Comparison of ENCODE assay signal across 2 cellular contexts in the genomic region with DNA sequence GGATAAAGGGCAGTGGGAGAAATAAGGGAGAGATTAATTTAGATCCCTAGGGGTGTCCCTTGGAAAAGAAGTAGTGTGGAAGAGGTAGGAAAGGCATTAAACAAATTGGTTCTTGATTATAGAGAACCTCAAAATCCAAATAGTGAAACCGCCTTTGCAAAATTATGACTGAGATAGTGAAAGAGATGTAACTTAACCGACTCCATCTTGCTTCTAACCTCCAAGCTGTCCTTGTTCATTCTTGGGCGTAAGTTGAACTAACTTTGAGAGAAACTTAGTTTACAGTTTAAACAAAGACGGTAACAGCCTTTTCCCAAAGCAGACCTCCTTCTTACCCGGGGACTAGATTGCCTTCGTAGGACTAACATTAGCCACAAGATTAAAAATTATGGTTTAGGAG.
TF ChIP-seq lines count a peak whose summit lies in the region.

No MANE protein-coding gene starts in this region.

TF ChIP-seq in GM23338, 12 proteins besides CTCF, POLR2A, EP300 and RAD21 (continued from another document):
- TF ChIP-seq ZNF114 (CRISPR knock-in tag; IDR thresholded peaks at IDR 0.05): no peak
- no peak for TF ChIP-seq CREB1 (CRISPR knock-in tag; IDR thresholded peaks at IDR 0.05; ENCODE audit: low read depth)
TF ChIP-seq in GM23338: peak in this region for 0.

TF ChIP-seq in K562, 482 proteins besides CTCF, POLR2A, EP300 and RAD21 (continued from another document):
- 0 out of 2 replicates have a peak, but pooled peaks have one; percentile 52 for TF ChIP-seq IRF9 (tag; IDR thresholded peaks at IDR 0.05)
- peak; percentile 64 for TF ChIP-seq PTRF (tag; IDR thresholded peaks at IDR 0.05)
- TF ChIP-seq MTA1 (IDR thresholded peaks at IDR 0.05; ENCODE audit: borderline replicate concordance): no peak
- TF ChIP-seq ZNF407 (IDR thresholded peaks at IDR 0.05; ENCODE audit: low read depth): no peak
- TF ChIP-seq GATAD2B (IDR thresholded peaks at IDR 0.05; ENCODE audit: borderline replicate concordance): no peak
- no peak for TF ChIP-seq RFX7 (CRISPR knock-in tag; IDR thresholded peaks at IDR 0.05)
- TF ChIP-seq ZNF274 (IDR thresholded peaks at IDR 0.05; ENCODE audit: borderline replicate concordance, low read depth, low read length): no peak
- peak; percentile 75 for TF ChIP-seq SMAD4 (CRISPR knock-in tag; conservative IDR thresholded peaks at IDR 0.05)
- no peak for TF ChIP-seq ZFX (CRISPR knock-in tag; IDR thresholded peaks at IDR 0.05)
- TF ChIP-seq, protein P1, sequence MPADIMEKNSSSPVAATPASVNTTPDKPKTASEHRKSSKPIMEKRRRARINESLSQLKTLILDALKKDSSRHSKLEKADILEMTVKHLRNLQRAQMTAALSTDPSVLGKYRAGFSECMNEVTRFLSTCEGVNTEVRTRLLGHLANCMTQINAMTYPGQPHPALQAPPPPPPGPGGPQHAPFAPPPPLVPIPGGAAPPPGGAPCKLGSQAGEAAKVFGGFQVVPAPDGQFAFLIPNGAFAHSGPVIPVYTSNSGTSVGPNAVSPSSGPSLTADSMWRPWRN (IDR thresholded peaks at IDR 0.05; ENCODE audit: low read depth): no peak
- TF ChIP-seq CBX1 (IDR thresholded peaks at IDR 0.05; ENCODE audit: low read depth): no peak
- no peak for TF ChIP-seq NFXL1 (CRISPR knock-in tag; IDR thresholded peaks at IDR 0.05)
- peak; percentile 48; the same call in 1 of the 2 replicates for TF ChIP-seq KLF6 (CRISPR knock-in tag; IDR thresholded peaks at IDR 0.05; ENCODE audit: borderline replicate concordance)
- TF ChIP-seq ZNF583 (CRISPR knock-in tag; IDR thresholded peaks at IDR 0.05): peak; percentile 62; the same call in 1 of the 2 replicates
- TF ChIP-seq SMAD3 (CRISPR knock-in tag; conservative IDR thresholded peaks at IDR 0.05): peak; percentile 81; the same call in 1 of the 2 replicates
- no peak for TF ChIP-seq MAZ (CRISPR knock-in tag; conservative IDR thresholded peaks at IDR 0.05 in 1 of 2, IDR thresholded peaks at IDR 0.05 in 1 of 2)
- TF ChIP-seq ZNF79 (CRISPR knock-in tag; IDR thresholded peaks at IDR 0.05; ENCODE audit: low read depth): no peak
- TF ChIP-seq BRF2 (IDR thresholded peaks at IDR 0.05; ENCODE audit: borderline replicate concordance, insufficient read depth, insufficient read length): no peak
- TF ChIP-seq ZNF589 (CRISPR knock-in tag; IDR thresholded peaks at IDR 0.05; ENCODE audit: low read depth): peak; percentile 28; the same call in 1 of the 2 replicates
- no peak for TF ChIP-seq CHD4 (IDR thresholded peaks at IDR 0.05; ENCODE audit: insufficient read depth, insufficient replicate concordance, low read depth, low read length, poor library complexity, severe bottlenecking)
- no peak for TF ChIP-seq SRSF1 (IDR thresholded peaks at IDR 0.05; ENCODE audit: low read depth, low read length)
- TF ChIP-seq RFX1 (IDR thresholded peaks at IDR 0.05): no peak
- no peak for TF ChIP-seq RBM22 (IDR thresholded peaks at IDR 0.05; ENCODE audit: low read depth, low read length, poor library complexity, severe bottlenecking)
TF ChIP-seq in K562: peak in this region for 21.
